In the genomic region with DNA sequence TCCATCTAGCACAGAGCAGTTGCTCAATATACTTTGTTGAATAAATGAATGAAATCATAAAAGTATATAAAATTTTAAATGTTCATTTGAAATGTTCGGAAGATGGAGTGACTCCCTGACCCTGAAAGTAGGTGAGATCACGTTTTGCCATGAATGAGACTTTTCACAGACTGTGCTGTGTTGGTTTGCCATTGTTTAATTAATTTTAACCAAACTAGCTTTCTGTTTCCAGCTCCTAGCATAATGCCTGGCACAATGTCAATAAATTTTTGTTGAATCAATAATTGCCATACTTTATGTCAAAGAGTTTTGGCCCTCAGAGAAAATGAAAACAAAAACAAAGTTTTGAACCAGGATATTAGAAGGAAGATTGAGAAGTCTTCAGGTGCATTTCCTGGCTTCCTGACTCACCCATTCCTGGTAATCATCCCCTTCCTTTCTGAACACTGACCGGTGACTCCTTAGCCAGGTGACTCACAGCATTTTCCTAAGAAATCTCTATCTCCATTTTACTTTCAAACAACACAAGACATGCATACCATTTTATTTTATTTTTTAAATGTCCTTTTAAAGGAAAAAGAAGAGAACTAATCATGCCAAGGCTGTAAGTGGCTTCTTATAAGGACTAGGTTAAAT, we compare ENCODE assay signal across 18 cellular contexts. TPM values are rescaled to one million over a fixed set of nuclear protein-coding genes. Genes with fewer than 3 reads are reported as not detected.
DNase-seq lines count a peak whose midpoint lies in the region; ATAC-seq, FAIRE-seq and TF ChIP-seq lines count a peak whose summit lies in the region.
"Had no signal": no experiment of that assay in that cellular context is flagged by ENCODE, and none has a peak within 500 bp of the region (broad histone marks: within the 10 kb centered on the region; RNA-seq: fewer than 3 reads in every experiment).

No MANE protein-coding gene starts in this region.

- no peaks in the 10 kb centered on the region for H3F3A ChIP-seq in smooth muscle cell (ENCODE audit: low read depth)

- no peaks in the 10 kb centered on the region for H3K36me3 Mint-ChIP-seq in astrocyte (ENCODE audit: low read depth, unreplicated experiment)
- peaks cover 3% of the 10 kb centered on the region for H3K36me3 Mint-ChIP-seq in activated naive CD8-positive, alpha-beta T cell treated with anti-CD3 and anti-CD28 coated beads, Interleukin-2, amount 50 U/mL, for 24 hours (ENCODE audit: low read depth)

- H3K4me1 ChIP-seq in astrocyte (ENCODE audit: insufficient read depth, low read length) (peaks cover 11% of the 10 kb centered on the region), smooth muscle cell (ENCODE audit: low read depth) (no peaks in the 10 kb centered on the region)

- H3K27me3 ChIP-seq in astrocyte (ENCODE audit: insufficient read depth, low read length) (no peaks in the 10 kb centered on the region), smooth muscle cell (ENCODE audit: low read depth) (no peaks in the 10 kb centered on the region)
- H3K27me3 ChIP-seq: upper lobe of left lung had no signal

- H3K27ac Mint-ChIP-seq in astrocyte (ENCODE audit: unreplicated experiment): no peak overlapping the region
- H3K27ac Mint-ChIP-seq in activated naive CD8-positive, alpha-beta T cell treated with anti-CD3 and anti-CD28 coated beads, Interleukin-2, amount 50 U/mL, for 24 hours: no peak overlapping the region
- H3K27ac Mint-ChIP-seq: activated CD4-positive, alpha-beta T cell treated with anti-CD3 and anti-CD28 coated beads, Interleukin-2, amount 10 ng/mL, durations not matched to agents 7 days and 5 days had no signal

- peaks cover 2% of the 10 kb centered on the region for H3K4me1 Mint-ChIP-seq in astrocyte (ENCODE audit: low read depth, unreplicated experiment)
- no peaks in the 10 kb centered on the region for H3K4me1 Mint-ChIP-seq in activated naive CD8-positive, alpha-beta T cell treated with anti-CD3 and anti-CD28 coated beads, Interleukin-2, amount 50 U/mL, for 24 hours
- H3K4me1 Mint-ChIP-seq: activated CD4-positive, alpha-beta T cell treated with anti-CD3 and anti-CD28 coated beads, Interleukin-2, amount 10 ng/mL, durations not matched to agents 7 days and 5 days had no signal

- H3K36me3 ChIP-seq in astrocyte (ENCODE audit: insufficient read depth, low read length) (no peaks in the 10 kb centered on the region), smooth muscle cell (ENCODE audit: low read depth) (no peaks in the 10 kb centered on the region)
- H3K36me3 ChIP-seq: upper lobe of left lung had no signal

- no peak overlapping the region for H3K9ac ChIP-seq in astrocyte (ENCODE audit: low read length)
- no peak overlapping the region for H3K9ac ChIP-seq in smooth muscle cell (ENCODE audit: low read depth)

- no peak overlapping the region for H3K4me2 ChIP-seq in astrocyte (ENCODE audit: low read length)
- no peak overlapping the region for H3K4me2 ChIP-seq in smooth muscle cell

- H3K27me3 Mint-ChIP-seq in astrocyte (ENCODE audit: low read depth, unreplicated experiment): no peaks in the 10 kb centered on the region
- H3K27me3 Mint-ChIP-seq in activated naive CD8-positive, alpha-beta T cell treated with anti-CD3 and anti-CD28 coated beads, Interleukin-2, amount 50 U/mL, for 24 hours: peaks cover 4% of the 10 kb centered on the region

- no peak overlapping the region for H3K4me3 ChIP-seq in astrocyte (ENCODE audit: insufficient read depth, low read depth, low read length)
- H3K4me3 ChIP-seq in smooth muscle cell: no peak overlapping the region
- H3K4me3 ChIP-seq: upper lobe of left lung had no signal

- no peaks in the 10 kb centered on the region for H3K9me3 ChIP-seq in astrocyte (ENCODE audit: insufficient read depth, low read depth, low read length)
- peaks cover 6% of the 10 kb centered on the region for H3K9me3 ChIP-seq in smooth muscle cell (replicated peaks; ENCODE audit: low read depth)

- ATAC-seq in GM21447 (IDR thresholded peaks at IDR 0.05; ENCODE audit: unreplicated experiment) (no peak), GM18517 (IDR thresholded peaks at IDR 0.05; ENCODE audit: unreplicated experiment) (no peak)
- ATAC-seq in activated naive CD8-positive, alpha-beta T cell treated with anti-CD3 and anti-CD28 coated beads, Interleukin-2, amount 50 U/mL, for 24 hours: no peak

- H4K20me1 ChIP-seq in astrocyte (ENCODE audit: insufficient read depth, low read length): no peaks in the 10 kb centered on the region
- no peaks in the 10 kb centered on the region for H4K20me1 ChIP-seq in smooth muscle cell (ENCODE audit: low read depth)

- no peak for FAIRE-seq in astrocyte (lab: Jason Lieb, UNC)

- H3K79me2 ChIP-seq in astrocyte (ENCODE audit: insufficient read depth, low read length) (no peaks in the 10 kb centered on the region), smooth muscle cell (ENCODE audit: low read depth) (no peaks in the 10 kb centered on the region)

- TF ChIP-seq CTCF in astrocyte (IDR thresholded peaks at IDR 0.05; ENCODE audit: insufficient read depth, low read depth, low read length) (no peak), smooth muscle cell (IDR thresholded peaks at IDR 0.05; ENCODE audit: borderline replicate concordance, insufficient read depth, poor library complexity, severe bottlenecking) (no peak)

- H2AFZ ChIP-seq in astrocyte (ENCODE audit: low read depth, low read length) (no peak overlapping the region), smooth muscle cell (ENCODE audit: low read depth) (no peak overlapping the region)

- 72% methylated on average over 3 of the region's 3 CpGs for WGBS in smooth muscle cell (ENCODE audit: low lambda C conversion rate)

- peaks cover 2% of the 10 kb centered on the region for H3K9me3 Mint-ChIP-seq in astrocyte (ENCODE audit: unreplicated experiment)
- peaks cover 8% of the 10 kb centered on the region for H3K9me3 Mint-ChIP-seq in activated naive CD8-positive, alpha-beta T cell treated with anti-CD3 and anti-CD28 coated beads, Interleukin-2, amount 50 U/mL, for 24 hours

- DNase-seq in HS-5 (ENCODE audit: low read depth) (peak; percentile 22), astrocyte (ENCODE audit: low read depth) (peak; percentile 33), iris pigment epithelial cell (ENCODE audit: low read depth) (peak; percentile 31), smooth muscle cell (lab: John Stamatoyannopoulos, UW; ENCODE audit: unreplicated experiment) (no peak)
- no peak for DNase-seq in activated naive CD8-positive, alpha-beta T cell treated with anti-CD3 and anti-CD28 coated beads, Interleukin-2, amount 50 U/mL, for 24 hours
- DNase-seq: activated CD4-positive, alpha-beta T cell treated with anti-CD3 and anti-CD28 coated beads, Interleukin-2, amount 10 ng/mL, durations not matched to agents 7 days and 5 days; activated CD8-positive, alpha-beta memory T cell treated with anti-CD3 and anti-CD28 coated beads, Interleukin-2, amount 50 U/mL, for 48 hours; activated effector memory CD4-positive, alpha-beta T cell treated with anti-CD3 and anti-CD28 coated beads, Interleukin-2, amount 50 U/mL, for 16 hours; amygdala; effector memory CD4-positive, alpha-beta T cell; hypothalamus; left cardiac atrium; NCI-H1930; NCI-H446 treated with DMSO at 0.1 percent for 48 hours; stimulated activated naive CD4-positive, alpha-beta T cell; upper lobe of left lung had no signal

- H3K27ac ChIP-seq in astrocyte (ENCODE audit: low read depth, low read length) (no peak overlapping the region), smooth muscle cell (ENCODE audit: low read depth) (peak overlapping the region; percentile 79)
- H3K27ac ChIP-seq: upper lobe of left lung had no signal

- no peak overlapping the region for H3K4me3 Mint-ChIP-seq in astrocyte (ENCODE audit: unreplicated experiment)
- H3K4me3 Mint-ChIP-seq in activated naive CD8-positive, alpha-beta T cell treated with anti-CD3 and anti-CD28 coated beads, Interleukin-2, amount 50 U/mL, for 24 hours: no peak overlapping the region
- H3K4me3 Mint-ChIP-seq: activated CD4-positive, alpha-beta T cell treated with anti-CD3 and anti-CD28 coated beads, Interleukin-2, amount 10 ng/mL, durations not matched to agents 7 days and 5 days had no signal

RNA-seq across cellular contexts. Expression of a gene that starts 15.1 kb away (rescaled TPM):
- total RNA-seq in astrocyte: 0.29 and 0.30 TPM in 2 replicates
- 1.0 and 1.8 TPM in 2 replicates for total RNA-seq in smooth muscle cell
- polyA plus RNA-seq in smooth muscle cell: 0.11 TPM in 1 of 2 replicates, not detected in the other

Comparison
In these comparisons a context has a peak if more than half of its experiments do, and no peak if none do; other contexts are left out.
1. DNase-seq: peak in HS-5 (single experiment), astrocyte (single experiment) and iris pigment epithelial cell (single experiment); none in smooth muscle cell (single experiment) and activated naive CD8-positive, alpha-beta T cell treated with anti-CD3 and anti-CD28 coated beads, Interleukin-2, amount 50 U/mL, for 24 hours (single experiment).